10 cellular contexts compared by ENCODE assay signal in genomic region chr14:69077841-69078240, GRCh38.
DNase-seq lines count a peak whose midpoint lies in the region; ATAC-seq and TF ChIP-seq lines count a peak whose summit lies in the region.
"Had no signal": no experiment of that assay in that cellular context is flagged by ENCODE, and none has a peak within 500 bp of the region (broad histone marks: within the 10 kb centered on the region; RNA-seq: fewer than 3 reads in every experiment).

No MANE protein-coding gene starts in this region.

- no peak overlapping the region for H3K4me3 Mint-ChIP-seq in CD4-positive, alpha-beta memory T cell

- no peaks in the 10 kb centered on the region for H3K9me3 ChIP-seq in right lobe of liver
- no peaks in the 10 kb centered on the region for H3K9me3 ChIP-seq in CD4-positive, alpha-beta memory T cell (ENCODE audit: control insufficient read depth in 1 of 2, low read length in 2 of 2)

- POLR2A ChIA-PET in CD4-positive, alpha-beta memory T cell (lab: Charles Lee; ENCODE audit: partially characterized antibody), result no interaction called here

- H3K27ac ChIP-seq in right lobe of liver, result peak overlapping the region in 1 of 3 donors; percentile 68
- H3K27ac ChIP-seq in CD4-positive, alpha-beta memory T cell (ENCODE audit: low read depth, low read length), result no peak overlapping the region

- TF ChIP-seq CTCF in fibroblast of the aortic adventitia (IDR thresholded peaks at IDR 0.05; ENCODE audit: insufficient read depth, low read length), result no peak
- no peak for TF ChIP-seq CTCF in right lobe of liver (IDR thresholded peaks at IDR 0.05)

- peaks cover 0 to 28% (median 0%) of the 10 kb centered on the region in 4 donors for H3K36me3 ChIP-seq in right lobe of liver
- peaks cover 17% of the 10 kb centered on the region for H3K36me3 ChIP-seq in CD4-positive, alpha-beta memory T cell (ENCODE audit: insufficient read depth, low read length)

- H3K4me3 ChIP-seq in fibroblast of the aortic adventitia (ENCODE audit: low read depth, low read length) (no peak overlapping the region), right lobe of liver (no peak overlapping the region)
- no peak overlapping the region for H3K4me3 ChIP-seq in CD4-positive, alpha-beta memory T cell (ENCODE audit: low read length in 2 of 2)

- H3K36me3 Mint-ChIP-seq in CD4-positive, alpha-beta memory T cell, result peaks cover 57 to 71% of the 10 kb centered on the region in 2 donors

- no peaks in the 10 kb centered on the region for H3K27me3 ChIP-seq in right lobe of liver
- H3K27me3 ChIP-seq in CD4-positive, alpha-beta memory T cell (ENCODE audit: insufficient read depth, low read length), result no peaks in the 10 kb centered on the region

- intact Hi-C loops in right lobe of liver (cut with DNase I), result no loop called here
- intact Hi-C loops in CD4-positive, alpha-beta memory T cell (cut with micrococcal nuclease), result no loop called here

- peak overlapping the region in 1 of 7 donors; percentile 61 for H3K27ac Mint-ChIP-seq in CD4-positive, alpha-beta memory T cell

- no peaks in the 10 kb centered on the region for H3K27me3 Mint-ChIP-seq in CD4-positive, alpha-beta memory T cell

- peaks cover 0 to 13% (median 9%) of the 10 kb centered on the region in 4 donors for H3K4me1 ChIP-seq in right lobe of liver
- H3K4me1 ChIP-seq in CD4-positive, alpha-beta memory T cell (ENCODE audit: insufficient read depth, low read length), result no peaks in the 10 kb centered on the region

- peaks cover 0 to 16% (median 8%) of the 10 kb centered on the region in 4 donors for H3K4me1 Mint-ChIP-seq in CD4-positive, alpha-beta memory T cell

- no peak for TF ChIP-seq POLR2A in right lobe of liver (IDR thresholded peaks at IDR 0.05)

- ATAC-seq in HG02623 (IDR thresholded peaks at IDR 0.05; ENCODE audit: unreplicated experiment) (no peak), right lobe of liver (no peak)

- no peaks in the 10 kb centered on the region for H3K9me3 Mint-ChIP-seq in CD4-positive, alpha-beta memory T cell

- CTCF ChIA-PET in CD4-positive, alpha-beta memory T cell (lab: Charles Lee; ENCODE audit: partially characterized antibody), result no interaction called here

- DNase-seq in Daoy (ENCODE audit: low read depth) (peak; percentile 73), SW 1271 (lab: John Stamatoyannopoulos, UW) (peak; percentile 43 to 65), fibroblast of the aortic adventitia (ENCODE audit: low read depth) (peak; percentile 85), renal cortical epithelial cell (ENCODE audit: low read depth) (peak; percentile 99), NCI-H1417 (lab: John Stamatoyannopoulos, UW) (no peak), right lobe of liver (no peak)
- DNase-seq in CD4-positive, alpha-beta memory T cell, result no peak
- DNase-seq: activated naive CD4-positive, alpha-beta T cell treated with anti-CD3 and anti-CD28 coated beads, Interleukin-2, amount 50 U/mL, for 16 hours; NCI-H69 had no signal

Comparison
In these comparisons a context has a peak if more than half of its experiments do, and no peak if none do; other contexts are left out.
1. DNase-seq: peak in Daoy (single experiment), SW 1271 (2 of 2), fibroblast of the aortic adventitia (single experiment) and renal cortical epithelial cell (single experiment); none in NCI-H1417 (0 of 3), right lobe of liver (0 of 3) and CD4-positive, alpha-beta memory T cell (0 of 5).